Comparison of ENCODE assay signal across 31 cellular contexts in the genomic region with DNA sequence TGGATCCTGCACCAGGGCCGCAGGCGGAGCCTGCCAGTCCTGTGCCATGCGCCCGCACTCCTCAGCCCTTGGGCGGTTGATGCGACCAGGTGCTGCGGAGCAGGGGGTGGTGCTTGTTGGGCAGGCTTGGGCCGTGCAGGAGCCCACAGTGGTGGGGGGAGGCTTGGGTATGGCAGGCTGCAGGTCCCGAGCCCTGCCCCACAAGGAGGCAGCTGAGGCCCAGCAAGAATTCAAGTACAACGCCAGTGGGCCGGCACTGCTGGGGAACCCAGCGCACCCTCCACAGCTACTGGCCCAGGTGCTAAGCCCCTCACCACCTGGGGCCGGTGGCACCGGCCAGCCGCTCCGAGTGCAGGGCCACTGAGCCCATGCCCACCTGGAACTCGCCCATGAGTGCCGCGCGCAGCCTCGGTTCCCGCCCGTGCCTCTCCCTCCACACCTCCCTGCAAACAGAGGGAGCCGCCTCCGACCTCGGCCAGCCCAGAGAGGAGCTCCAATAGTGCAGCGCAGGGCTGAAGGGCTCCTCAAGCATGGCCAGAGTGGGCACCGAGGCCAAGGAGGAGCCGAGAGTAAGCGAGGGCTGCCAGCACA.
"Had no signal": no experiment of that assay in that cellular context is flagged by ENCODE, and none has a peak within 500 bp of the region (broad histone marks: within the 10 kb centered on the region; RNA-seq: fewer than 3 reads in every experiment).

No MANE protein-coding gene starts in this region.

- H3K4me3 ChIP-seq: adrenal gland, body of pancreas, breast epithelium had no signal

- H3K9me3 Mint-ChIP-seq: activated B cell treated with CpG ODN at 0.5 μM for 24 hours; activated T-cell treated with anti-CD3 and anti-CD28 coated beads, Interleukin-2, amount 50 U/mL, for 4 hours; activated T-helper 17 cell treated with anti-CD3 and anti-CD28 coated beads, Interleukin-2, amount 50 U/mL, for 72 hours had no signal

- FAIRE-seq: astrocyte, TTC549 had no signal

- H3K27me3 ChIP-seq: adrenal gland, body of pancreas, brain microvascular endothelial cell, breast epithelium had no signal

- H3K36me3 ChIP-seq: adrenal gland, brain microvascular endothelial cell, breast epithelium had no signal

- H3K27ac Mint-ChIP-seq: activated B cell treated with CpG ODN at 0.5 μM for 24 hours; activated CD4-positive, alpha-beta memory T cell treated with anti-CD3 and anti-CD28 coated beads for 36 hours; activated CD4-positive, alpha-beta T cell treated with anti-CD3 and anti-CD28 coated beads, Interleukin-2, amount 10 ng/mL, durations not matched to agents 7 days and 5 days; activated CD8-positive, alpha-beta T cell treated with anti-CD3 and anti-CD28 coated beads for 36 hours; activated naive CD4-positive, alpha-beta T cell treated with anti-CD3 and anti-CD28 coated beads, Interleukin-2, amount 50 U/mL, for 72 hours; activated naive CD8-positive, alpha-beta T cell treated with anti-CD3 and anti-CD28 coated beads for 36 hours; activated T-cell treated with anti-CD3 and anti-CD28 coated beads, Interleukin-2, amount 50 U/mL, for 72 hours; activated T-helper 1 cell treated with anti-CD3 and anti-CD28 coated beads, Interleukin-12 subunit alpha, Interleukin-12 subunit beta, Interleukin-2, Interleukin-4 antibody, amounts not matched to agents 30 ng/mL and 10 ng/mL and 1 ng/mL, durations not matched to agents 14 hours and 24 hours and 36 hours; activated T-helper 17 cell treated with anti-CD3 and anti-CD28 coated beads, Interleukin-2, amount 50 U/mL, for 72 hours; T-helper 17 cell had no signal

- H3K36me3 Mint-ChIP-seq: T-cell had no signal

- H3K9me3 ChIP-seq: adrenal gland, body of pancreas, breast epithelium had no signal

- DNase-seq: activated B cell treated with CpG ODN at 0.5 μM for 24 hours; activated CD4-positive, alpha-beta memory T cell treated with anti-CD3 and anti-CD28 coated beads for 36 hours; activated CD4-positive, alpha-beta T cell treated with anti-CD3 and anti-CD28 coated beads for 4 hours; activated CD4-positive, alpha-beta T cell treated with anti-CD3 and anti-CD28 coated beads, Interleukin-2, amount 10 ng/mL, durations not matched to agents 7 days and 5 days; activated CD4-positive, CD25-positive, alpha-beta regulatory T cell treated with anti-CD3 and anti-CD28 coated beads, Interleukin-2, amount 50 U/mL, for 72 hours; activated CD8-positive, alpha-beta memory T cell treated with anti-CD3 and anti-CD28 coated beads, Interleukin-2, amount 50 U/mL, for 4 hours; activated CD8-positive, alpha-beta T cell treated with anti-CD3 and anti-CD28 coated beads for 36 hours; activated effector memory CD4-positive, alpha-beta T cell treated with anti-CD3 and anti-CD28 coated beads, Interleukin-2, amount 50 U/mL, for 16 hours; activated gamma-delta T cell treated with Interleukin-2 at 50 U/mL for 16 hours; activated naive CD4-positive, alpha-beta T cell; activated naive CD4-positive, alpha-beta T cell treated with anti-CD3 and anti-CD28 coated beads, Interleukin-2, amount 50 U/mL, for 16 hours; activated naive CD8-positive, alpha-beta T cell treated with anti-CD3 and anti-CD28 coated beads for 36 hours; activated T-cell treated with anti-CD3 and anti-CD28 coated beads for 4 hours; activated T-cell treated with anti-CD3 and anti-CD28 coated beads, Interleukin-2, amount 50 U/mL, for 1 hour; activated T-cell treated with anti-CD3 and anti-CD28 coated beads, Interleukin-2, amount 50 U/mL, for 4 hours; activated T-cell treated with anti-CD3 and anti-CD28 coated beads, Interleukin-2, amount 50 U/mL, for 72 hours; adrenal gland; amniotic stem cell; aorta; body of pancreas; brain microvascular endothelial cell; central memory CD4-positive, alpha-beta T cell; T-cell; T-helper 17 cell had no signal

- H3K4me3 Mint-ChIP-seq: activated B cell treated with CpG ODN at 0.5 μM for 24 hours; activated CD4-positive, alpha-beta memory T cell treated with anti-CD3 and anti-CD28 coated beads for 36 hours; activated CD4-positive, alpha-beta T cell treated with anti-CD3 and anti-CD28 coated beads, Interleukin-2, amount 10 ng/mL, durations not matched to agents 7 days and 5 days; activated CD8-positive, alpha-beta T cell treated with anti-CD3 and anti-CD28 coated beads for 36 hours; activated naive CD8-positive, alpha-beta T cell treated with anti-CD3 and anti-CD28 coated beads for 36 hours; activated T-cell treated with anti-CD3 and anti-CD28 coated beads, Interleukin-2, amount 50 U/mL, for 4 hours; activated T-cell treated with anti-CD3 and anti-CD28 coated beads, Interleukin-2, amount 50 U/mL, for 72 hours; activated T-helper 1 cell treated with anti-CD3 and anti-CD28 coated beads, Interleukin-12 subunit alpha, Interleukin-12 subunit beta, Interleukin-2, Interleukin-4 antibody, amounts not matched to agents 30 ng/mL and 10 ng/mL and 1 ng/mL, durations not matched to agents 14 hours and 24 hours and 36 hours; activated T-helper 17 cell treated with anti-CD3 and anti-CD28 coated beads, Interleukin-2, amount 50 U/mL, for 72 hours had no signal

- H3K27ac ChIP-seq: adrenal gland, body of pancreas, brain microvascular endothelial cell, breast epithelium, VCaP had no signal

- H3K27me3 Mint-ChIP-seq: activated B cell treated with CpG ODN at 0.5 μM for 24 hours; activated CD4-positive, alpha-beta T cell treated with anti-CD3 and anti-CD28 coated beads, Interleukin-2, amount 10 ng/mL, durations not matched to agents 7 days and 5 days; activated CD8-positive, alpha-beta T cell treated with anti-CD3 and anti-CD28 coated beads for 36 hours; activated naive CD8-positive, alpha-beta T cell treated with anti-CD3 and anti-CD28 coated beads for 36 hours; activated T-helper 17 cell treated with anti-CD3 and anti-CD28 coated beads, Interleukin-2, amount 50 U/mL, for 72 hours; T-cell; T-helper 17 cell had no signal

- H3K4me1 ChIP-seq: breast epithelium had no signal
